ENCODE assay signal across 9 cellular contexts in the genomic region with DNA sequence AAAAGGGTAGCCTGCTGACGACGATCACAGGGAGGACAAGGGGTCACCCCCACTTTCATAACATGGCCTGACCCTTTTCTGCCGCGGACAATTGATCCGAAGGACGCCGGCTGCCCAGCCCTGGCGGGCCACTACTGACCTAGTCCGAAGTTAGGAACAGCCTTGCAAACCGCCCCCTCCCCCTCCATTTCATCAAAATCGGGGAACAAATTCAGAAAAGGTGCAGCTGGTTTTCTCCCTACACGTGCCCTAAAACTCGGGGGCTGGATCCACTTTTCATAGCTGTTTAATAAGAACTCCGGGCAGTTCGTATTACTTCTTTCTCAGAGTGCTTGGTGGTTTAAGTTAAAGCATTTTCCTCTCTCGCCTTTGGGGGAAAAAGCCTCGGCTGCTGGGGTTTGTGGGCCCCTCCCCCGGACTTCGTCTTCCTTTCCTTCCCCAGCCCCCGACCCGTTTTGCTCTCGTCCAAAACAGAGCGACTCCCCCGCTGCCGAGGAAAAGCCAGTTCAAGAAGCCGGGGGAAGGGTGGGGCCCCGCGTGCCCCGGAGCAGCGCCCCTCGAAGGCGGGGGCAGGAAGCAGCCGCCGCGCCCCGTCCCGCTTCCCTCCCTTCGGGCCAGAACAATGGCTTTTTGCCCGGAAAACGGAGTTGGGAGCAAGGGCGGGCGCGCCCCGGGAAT. TPM values are rescaled to one million over a fixed set of nuclear protein-coding genes. Genes with fewer than 3 reads are reported as not detected.
A peak's percentile ranks its signal among the peaks of the same experiment; 100 is the strongest.
DNase-seq lines count a peak whose midpoint lies in the region; ATAC-seq, FAIRE-seq and TF ChIP-seq lines count a peak whose summit lies in the region.
"Had no signal": no experiment of that assay in that cellular context is flagged by ENCODE, and none has a peak within 500 bp of the region (broad histone marks: within the 10 kb centered on the region; RNA-seq: fewer than 3 reads in every experiment).

No MANE protein-coding gene starts in this region.

- H3K27ac ChIP-seq in OCI-LY3 (ENCODE audit: low read length) (no peak overlapping the region), small intestine (ENCODE audit: low read depth in 1 of 2, low read length in 1 of 2) (no peak overlapping the region)

- DNase-seq in SIG-M5 treated with dmso at 0.1 percent for 504 hours (lab: John Stamatoyannopoulos, UW; ENCODE audit: unreplicated experiment), result peak; percentile 65
- DNase-seq in SIG-M5 (lab: John Stamatoyannopoulos, UW), result no peak
- peak; percentile 69 for DNase-seq in MCF 10A (ENCODE audit: unreplicated experiment)
- peak; percentile 26 for DNase-seq in iris pigment epithelial cell (ENCODE audit: low read depth)
- no peak for DNase-seq in small intestine

- intact Hi-C loops in MCF 10A (cut with micrococcal nuclease), result loop anchor here (2.0 kb wide), 1 partner anchor 35 kb away; no protein-coding TSS in a partner anchor

- peak overlapping the region; percentile 94 for H3K4me2 ChIP-seq in OCI-LY3 (ENCODE audit: low read length)

- FAIRE-seq in small intestine (lab: Jason Lieb, UNC), result no peak
- FAIRE-seq: GM18507 had no signal

- H3K4me3 ChIP-seq in OCI-LY3 (ENCODE audit: low read length) (peak overlapping the region; percentile 80), small intestine (ENCODE audit: low read depth in 1 of 2, low read length in 2 of 2) (peak overlapping the region; percentile 17 to 57)

- no peaks in the 10 kb centered on the region for H3K36me3 Mint-ChIP-seq in MCF 10A (ENCODE audit: insufficient read depth, unreplicated experiment)

- CTCF ChIA-PET in MCF 10A (lab: Yijun Ruan, JAX), result interaction anchor here (0.6 to 1.0 kb wide), 2 partner anchors 31 to 404 kb away, joined by 3 to 9 read pairs; no protein-coding TSS in a partner anchor

- ATAC-seq in HG03045 (IDR thresholded peaks at IDR 0.05; ENCODE audit: unreplicated experiment), result peak; percentile 15
- no peak for ATAC-seq in GM19324 (IDR thresholded peaks at IDR 0.05; ENCODE audit: low FRiP score, unreplicated experiment)

- H3K27me3 Mint-ChIP-seq in MCF 10A (ENCODE audit: insufficient read depth, unreplicated experiment), result peaks cover 26% of the 10 kb centered on the region

- H4K20me1 ChIP-seq in OCI-LY3 (ENCODE audit: insufficient read depth, low read length), result peaks cover 16% of the 10 kb centered on the region

- BruUV-seq in MCF 10A (replicated peaks; lab: Mats Ljungman, UMichigan), result no TSS peak

- no peak overlapping the region for H3K27ac Mint-ChIP-seq in MCF 10A (ENCODE audit: low read depth, unreplicated experiment)

- H3K9me3 ChIP-seq in OCI-LY3 (ENCODE audit: insufficient read depth, low read length) (no peaks in the 10 kb centered on the region), small intestine (ENCODE audit: control insufficient read depth, low read depth) (no peaks in the 10 kb centered on the region)

- no peak overlapping the region for H2AFZ ChIP-seq in OCI-LY3 (ENCODE audit: low read depth, low read length)

- H3K4me1 Mint-ChIP-seq in MCF 10A (ENCODE audit: insufficient read depth, unreplicated experiment), result peaks cover 7% of the 10 kb centered on the region

- WGBS in small intestine, 3 donors, result 4 to 8% (median 5%) methylated on average over 26 to 44 of the region's 44 CpGs

- POLR2A ChIA-PET in MCF 10A (lab: Yijun Ruan, JAX), result interaction anchor here (0.6 to 3.7 kb wide), 8 partner anchors 20 to 75 kb away, joined by 3 to 17 read pairs (median 4); partner anchors contain the start of gene CBX8

- peaks cover 17% of the 10 kb centered on the region for H3K36me3 ChIP-seq in OCI-LY3 (replicated peaks; ENCODE audit: low read depth, low read length)
- H3K36me3 ChIP-seq in small intestine (ENCODE audit: control insufficient read depth in 2 of 2, insufficient read depth in 2 of 2, low read length in 2 of 2), result no peaks in the 10 kb centered on the region

- peak; percentile 39 for TF ChIP-seq CTCF in OCI-LY3 (IDR thresholded peaks at IDR 0.05; ENCODE audit: low read depth, low read length)
- peak; percentile 25 for TF ChIP-seq CTCF in MCF 10A (IDR thresholded peaks at IDR 0.05; ENCODE audit: unreplicated experiment)

- H3K9ac ChIP-seq in OCI-LY3 (ENCODE audit: low read length), result peak overlapping the region; percentile 77

- H3K9me3 Mint-ChIP-seq in MCF 10A (ENCODE audit: unreplicated experiment), result no peaks in the 10 kb centered on the region

- peaks cover 14% of the 10 kb centered on the region for H3K4me1 ChIP-seq in OCI-LY3 (ENCODE audit: low read length)
- H3K4me1 ChIP-seq in small intestine (ENCODE audit: control insufficient read depth in 2 of 2, insufficient read depth in 1 of 2, low read depth in 1 of 2, low read length in 1 of 2), result no peaks in the 10 kb centered on the region

- peaks cover 34% of the 10 kb centered on the region for H3K27me3 ChIP-seq in OCI-LY3 (ENCODE audit: low read depth, low read length)
- H3K27me3 ChIP-seq in small intestine (ENCODE audit: control insufficient read depth in 2 of 2, insufficient read depth in 2 of 2, low read length in 2 of 2), result peaks cover 9 to 23% of the 10 kb centered on the region in 2 donors

- H3K79me2 ChIP-seq in OCI-LY3 (ENCODE audit: low read length), result peaks cover 18% of the 10 kb centered on the region

- H3K4me3 Mint-ChIP-seq in MCF 10A (ENCODE audit: unreplicated experiment), result peak overlapping the region; percentile 76

RNA-seq across cellular contexts. Expression of gene CBX2, which starts 0.6 kb away (rescaled TPM):
- 3.8 and 3.9 TPM in 2 replicates for total RNA-seq in MCF 10A (2022)
- polyA plus RNA-seq in small intestine, result 1 to 10 TPM in 2 of 3 donors, under 1 TPM in 1; 0.22 to 2.3 (median 1.9) TPM

RNA-seq across cellular contexts. Expression of gene CBX8, which starts 19.6 kb away (rescaled TPM):
- total RNA-seq in MCF 10A (2022), result 9.4 and 10.5 TPM in 2 replicates
- polyA plus RNA-seq in small intestine, result 1 to 10 TPM; 2.7 to 6.1 (median 4.5) TPM

RNA-seq across cellular contexts. Expression of gene ENPP7, which starts 46.6 kb away (rescaled TPM):
- not detected in 2 replicates for total RNA-seq in MCF 10A (2022)
- polyA plus RNA-seq in small intestine, result 100 to 1,000 TPM in 2 of 3 donors, 10 to 100 TPM in 1; 15.3 to 197 (median 114) TPM

Comparison
In these comparisons a context has a peak if more than half of its experiments do, and no peak if none do; other contexts are left out.
1. DNase-seq: peak in SIG-M5 treated with dmso at 0.1 percent for 504 hours (single experiment), MCF 10A (single experiment) and iris pigment epithelial cell (single experiment); none in SIG-M5 (single experiment) and small intestine (single experiment).